ENCODE assay signal across 21 cellular contexts in genomic region chr14:76280221-76280620, GRCh38.
A peak's percentile ranks its signal among the peaks of the same experiment; 100 is the strongest.
DNase-seq lines count a peak whose midpoint lies in the region; ATAC-seq, FAIRE-seq and TF ChIP-seq lines count a peak whose summit lies in the region.
"Had no signal": no experiment of that assay in that cellular context is flagged by ENCODE, and none has a peak within 500 bp of the region (broad histone marks: within the 10 kb centered on the region; RNA-seq: fewer than 3 reads in every experiment).

No MANE protein-coding gene starts in this region.

- H3K4me3 Mint-ChIP-seq in activated CD8-positive, alpha-beta memory T cell treated with anti-CD3 and anti-CD28 coated beads, Interleukin-2, amount 10 ng/mL, durations not matched to agents 7 days and 5 days, result no peak overlapping the region
- H3K4me3 Mint-ChIP-seq in endodermal cell, result no peak overlapping the region
- H3K4me3 Mint-ChIP-seq in type B pancreatic cell, result no peak overlapping the region
- H3K4me3 Mint-ChIP-seq in nephron progenitor cell, result no peak overlapping the region
- H3K4me3 Mint-ChIP-seq: CD14-positive monocyte; CD4-positive, alpha-beta memory T cell; GM23338; HFFc6 had no signal

- FAIRE-seq in HTR-8/SVneo (lab: Jason Lieb, UNC), result peak; percentile 88
- FAIRE-seq: GM12892, GM18507, H54 had no signal

- no peaks in the 10 kb centered on the region for H3K9me3 ChIP-seq in endodermal cell (ENCODE audit: control insufficient read depth, low read length)
- H3K9me3 ChIP-seq: BLaER1 had no signal

- H3K27ac Mint-ChIP-seq in activated CD8-positive, alpha-beta memory T cell treated with anti-CD3 and anti-CD28 coated beads, Interleukin-2, amount 10 ng/mL, durations not matched to agents 7 days and 5 days, result no peak overlapping the region
- H3K27ac Mint-ChIP-seq in endodermal cell, result no peak overlapping the region
- no peak overlapping the region for H3K27ac Mint-ChIP-seq in type B pancreatic cell
- no peak overlapping the region for H3K27ac Mint-ChIP-seq in nephron progenitor cell
- H3K27ac Mint-ChIP-seq: CD14-positive monocyte, GM23338, HFFc6 had no signal

- 54 to 83% methylated on average over 1 to 3 of the region's 3 CpGs for WGBS in endodermal cell (ENCODE audit: insufficient coverage in 1 of 2, insufficient read length in 1 of 2), 2 experiments

- H3K36me3 Mint-ChIP-seq in activated CD8-positive, alpha-beta memory T cell treated with anti-CD3 and anti-CD28 coated beads, Interleukin-2, amount 10 ng/mL, durations not matched to agents 7 days and 5 days, result peaks cover 1% of the 10 kb centered on the region
- H3K36me3 Mint-ChIP-seq in endodermal cell (ENCODE audit: low read depth), result no peaks in the 10 kb centered on the region
- no peaks in the 10 kb centered on the region for H3K36me3 Mint-ChIP-seq in type B pancreatic cell
- no peaks in the 10 kb centered on the region for H3K36me3 Mint-ChIP-seq in nephron progenitor cell (ENCODE audit: low read depth)
- H3K36me3 Mint-ChIP-seq: CD14-positive monocyte; CD4-positive, alpha-beta memory T cell had no signal

- no peaks in the 10 kb centered on the region for H3K36me3 ChIP-seq in endodermal cell (ENCODE audit: control insufficient read depth, insufficient read depth, low read length)
- H3K36me3 ChIP-seq: BLaER1 had no signal

- H3K9ac ChIP-seq in endodermal cell (ENCODE audit: extremely low read depth, low read length, poor library complexity, severe bottlenecking), result no peak overlapping the region
- H3K9ac ChIP-seq: BLaER1 had no signal

- no peak overlapping the region for H3K27ac ChIP-seq in endodermal cell (ENCODE audit: low read depth, low read length)
- H3K27ac ChIP-seq: BLaER1 had no signal

- no peaks in the 10 kb centered on the region for H3K4me1 Mint-ChIP-seq in activated CD8-positive, alpha-beta memory T cell treated with anti-CD3 and anti-CD28 coated beads, Interleukin-2, amount 10 ng/mL, durations not matched to agents 7 days and 5 days
- H3K4me1 Mint-ChIP-seq in endodermal cell (no peaks in the 10 kb centered on the region), type B pancreatic cell (ENCODE audit: unreplicated experiment) (no peaks in the 10 kb centered on the region), nephron progenitor cell (no peaks in the 10 kb centered on the region)
- H3K4me1 Mint-ChIP-seq: CD14-positive monocyte; CD4-positive, alpha-beta memory T cell; GM23338 had no signal

- H3K4me3 ChIP-seq in endodermal cell (ENCODE audit: low read length), result no peak overlapping the region
- H3K4me3 ChIP-seq: BLaER1, GM23338 had no signal

- CTCF ChIA-PET in activated CD8-positive, alpha-beta memory T cell treated with anti-CD3 and anti-CD28 coated beads, Interleukin-2, amount 10 ng/mL, durations not matched to agents 7 days and 5 days (lab: Charles Lee), result no interaction called here

- H3K4me1 ChIP-seq in endodermal cell (ENCODE audit: control insufficient read depth, insufficient read depth, low read length), result no peaks in the 10 kb centered on the region
- H3K4me1 ChIP-seq: BLaER1 had no signal

- no peaks in the 10 kb centered on the region for H3K27me3 ChIP-seq in endodermal cell (ENCODE audit: control insufficient read depth, insufficient read depth, low read length, poor library complexity, severe bottlenecking)
- H3K27me3 ChIP-seq: BLaER1 had no signal

- H3K27me3 Mint-ChIP-seq in activated CD8-positive, alpha-beta memory T cell treated with anti-CD3 and anti-CD28 coated beads, Interleukin-2, amount 10 ng/mL, durations not matched to agents 7 days and 5 days, result peaks cover 12% of the 10 kb centered on the region
- H3K27me3 Mint-ChIP-seq in endodermal cell (ENCODE audit: insufficient read depth) (peaks cover 9% of the 10 kb centered on the region), type B pancreatic cell (peaks cover 25% of the 10 kb centered on the region), nephron progenitor cell (ENCODE audit: low read depth, poor library complexity) (peaks cover 11% of the 10 kb centered on the region)

- ATAC-seq in activated CD8-positive, alpha-beta memory T cell treated with anti-CD3 and anti-CD28 coated beads, Interleukin-2, amount 10 ng/mL, durations not matched to agents 7 days and 5 days, result no peak
- no peak for ATAC-seq in HG03135 (IDR thresholded peaks at IDR 0.05; ENCODE audit: unreplicated experiment)
- ATAC-seq: GM23338, HCT116 had no signal

- DNase-seq in activated CD8-positive, alpha-beta memory T cell treated with anti-CD3 and anti-CD28 coated beads, Interleukin-2, amount 10 ng/mL, durations not matched to agents 7 days and 5 days, result peak; percentile 5
- DNase-seq in activated CD8-positive, alpha-beta memory T cell treated with anti-CD3 and anti-CD28 coated beads, Interleukin-2, amount 50 U/mL, for 4 hours, result no peak
- DNase-seq in HTR-8/SVneo (ENCODE audit: insufficient read length, low spot score), result no peak
- DNase-seq in endodermal cell, result peak; percentile 4
- peak; percentile 32 for DNase-seq in type B pancreatic cell (ENCODE audit: extremely low spot score, unreplicated experiment)
- no peak for DNase-seq in NK-92 treated with Interleukin-12 subunit alpha and Interleukin-12 subunit beta, amount 100 ng/mL, for 24 hours (lab: John Stamatoyannopoulos, UW)
- no peak for DNase-seq in nephron progenitor cell
- DNase-seq: 8988T; CD4-positive, alpha-beta memory T cell; DMS153; DMS79; GDM1; HFFc6 had no signal

- no peaks in the 10 kb centered on the region for H3K9me3 Mint-ChIP-seq in activated CD8-positive, alpha-beta memory T cell treated with anti-CD3 and anti-CD28 coated beads, Interleukin-2, amount 10 ng/mL, durations not matched to agents 7 days and 5 days (ENCODE audit: low read depth)
- H3K9me3 Mint-ChIP-seq in endodermal cell (peaks cover 2% of the 10 kb centered on the region), type B pancreatic cell (no peaks in the 10 kb centered on the region), nephron progenitor cell (no peaks in the 10 kb centered on the region)
- H3K9me3 Mint-ChIP-seq: GM23338, HFFc6 had no signal

- TF ChIP-seq CTCF in endodermal cell (conservative IDR thresholded peaks at IDR 0.05), result no peak
- TF ChIP-seq CTCF in type B pancreatic cell (conservative IDR thresholded peaks at IDR 0.05), result no peak
- TF ChIP-seq CTCF in nephron progenitor cell (IDR thresholded peaks at IDR 0.05), result no peak

Comparison
In these comparisons a context has a peak if more than half of its experiments do, and no peak if none do; other contexts are left out.
1. DNase-seq: peak in activated CD8-positive, alpha-beta memory T cell treated with anti-CD3 and anti-CD28 coated beads, Interleukin-2, amount 10 ng/mL, durations not matched to agents 7 days and 5 days (single experiment), endodermal cell (single experiment) and type B pancreatic cell (single experiment); none in activated CD8-positive, alpha-beta memory T cell treated with anti-CD3 and anti-CD28 coated beads, Interleukin-2, amount 50 U/mL, for 4 hours (single experiment), HTR-8/SVneo (single experiment), NK-92 treated with Interleukin-12 subunit alpha and Interleukin-12 subunit beta, amount 100 ng/mL, for 24 hours (single experiment) and nephron progenitor cell (single experiment).